ENCODE assay signal across 1 cellular context in the genomic region with DNA sequence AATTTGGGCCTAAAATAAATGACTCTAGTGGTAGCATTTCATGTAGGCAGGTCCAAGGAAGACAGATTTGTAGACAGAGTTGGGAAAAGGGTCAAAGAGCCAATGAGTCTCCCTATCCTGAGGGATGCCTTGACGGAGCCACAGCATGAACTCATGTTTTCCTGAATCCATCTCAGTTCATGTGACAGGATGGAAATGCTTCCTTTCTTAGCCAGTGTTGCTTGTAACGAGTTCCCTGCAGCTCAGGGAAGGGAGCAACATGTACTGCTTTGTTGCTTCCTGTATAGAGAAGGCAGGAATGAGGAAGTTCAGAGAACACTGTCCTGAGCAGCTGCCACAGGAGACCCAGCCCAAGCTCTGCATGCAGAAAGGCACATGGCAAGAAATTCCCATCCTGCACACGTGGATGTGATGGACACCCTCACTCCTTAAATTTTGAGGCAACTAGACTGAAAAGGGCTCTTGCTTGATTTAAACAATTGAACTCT.
A peak's percentile ranks its signal among the peaks of the same experiment; 100 is the strongest.
TF ChIP-seq lines count a peak whose summit lies in the region.

No MANE protein-coding gene starts in this region.

TF ChIP-seq in HepG2, 621 proteins besides CTCF, POLR2A, EP300 and RAD21 (continued from another document and continues in another):
- TF ChIP-seq, protein P1, sequence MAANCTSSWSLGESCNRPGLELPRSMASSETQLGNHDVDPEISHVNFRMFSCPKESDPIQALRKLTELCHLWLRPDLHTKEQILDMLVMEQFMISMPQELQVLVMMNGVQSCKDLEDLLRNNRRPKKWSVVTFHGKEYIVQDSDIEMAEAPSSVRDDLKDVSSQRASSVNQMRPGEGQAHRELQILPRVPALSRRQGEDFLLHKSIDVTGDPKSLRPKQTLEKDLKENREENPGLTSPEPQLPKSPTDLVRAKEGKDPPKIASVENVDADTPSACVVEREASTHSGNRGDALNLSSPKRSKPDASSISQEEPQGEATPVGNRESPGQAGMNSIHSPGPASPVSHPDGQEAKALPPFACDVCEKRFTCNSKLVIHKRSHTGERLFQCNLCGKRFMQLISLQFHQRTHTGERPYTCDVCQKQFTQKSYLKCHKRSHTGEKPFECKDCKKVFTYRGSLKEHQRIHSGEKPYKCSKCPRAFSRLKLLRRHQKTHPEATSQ (CRISPR knock-in tag; IDR thresholded peaks at IDR 0.05; ENCODE audit: borderline replicate concordance) = no peak
- TF ChIP-seq, protein P2, sequence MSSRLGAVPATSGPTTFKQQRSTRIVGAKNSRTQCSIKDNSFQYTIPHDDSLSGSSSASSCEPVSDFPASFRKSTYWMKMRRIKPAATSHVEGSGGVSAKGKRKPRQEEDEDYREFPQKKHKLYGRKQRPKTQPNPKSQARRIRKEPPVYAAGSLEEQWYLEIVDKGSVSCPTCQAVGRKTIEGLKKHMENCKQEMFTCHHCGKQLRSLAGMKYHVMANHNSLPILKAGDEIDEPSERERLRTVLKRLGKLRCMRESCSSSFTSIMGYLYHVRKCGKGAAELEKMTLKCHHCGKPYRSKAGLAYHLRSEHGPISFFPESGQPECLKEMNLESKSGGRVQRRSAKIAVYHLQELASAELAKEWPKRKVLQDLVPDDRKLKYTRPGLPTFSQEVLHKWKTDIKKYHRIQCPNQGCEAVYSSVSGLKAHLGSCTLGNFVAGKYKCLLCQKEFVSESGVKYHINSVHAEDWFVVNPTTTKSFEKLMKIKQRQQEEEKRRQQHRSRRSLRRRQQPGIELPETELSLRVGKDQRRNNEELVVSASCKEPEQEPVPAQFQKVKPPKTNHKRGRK (CRISPR knock-in tag; IDR thresholded peaks at IDR 0.05) = no peak
- no peak for TF ChIP-seq SOX13 (IDR thresholded peaks at IDR 0.05)
- no peak for TF ChIP-seq SOX13 (CRISPR knock-in tag; conservative IDR thresholded peaks at IDR 0.05 in 1 of 2, IDR thresholded peaks at IDR 0.05 in 1 of 2)
- no peak for TF ChIP-seq NR3C1 (CRISPR knock-in tag; IDR thresholded peaks at IDR 0.05)
- TF ChIP-seq SNAPC2 (CRISPR knock-in tag; IDR thresholded peaks at IDR 0.05) = no peak
- TF ChIP-seq, protein P3, sequence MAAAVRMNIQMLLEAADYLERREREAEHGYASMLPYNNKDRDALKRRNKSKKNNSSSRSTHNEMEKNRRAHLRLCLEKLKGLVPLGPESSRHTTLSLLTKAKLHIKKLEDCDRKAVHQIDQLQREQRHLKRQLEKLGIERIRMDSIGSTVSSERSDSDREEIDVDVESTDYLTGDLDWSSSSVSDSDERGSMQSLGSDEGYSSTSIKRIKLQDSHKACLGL (CRISPR knock-in tag; IDR thresholded peaks at IDR 0.05) = no peak
- TF ChIP-seq ZNF563 (CRISPR knock-in tag; IDR thresholded peaks at IDR 0.05) = no peak
- TF ChIP-seq, protein P4, sequence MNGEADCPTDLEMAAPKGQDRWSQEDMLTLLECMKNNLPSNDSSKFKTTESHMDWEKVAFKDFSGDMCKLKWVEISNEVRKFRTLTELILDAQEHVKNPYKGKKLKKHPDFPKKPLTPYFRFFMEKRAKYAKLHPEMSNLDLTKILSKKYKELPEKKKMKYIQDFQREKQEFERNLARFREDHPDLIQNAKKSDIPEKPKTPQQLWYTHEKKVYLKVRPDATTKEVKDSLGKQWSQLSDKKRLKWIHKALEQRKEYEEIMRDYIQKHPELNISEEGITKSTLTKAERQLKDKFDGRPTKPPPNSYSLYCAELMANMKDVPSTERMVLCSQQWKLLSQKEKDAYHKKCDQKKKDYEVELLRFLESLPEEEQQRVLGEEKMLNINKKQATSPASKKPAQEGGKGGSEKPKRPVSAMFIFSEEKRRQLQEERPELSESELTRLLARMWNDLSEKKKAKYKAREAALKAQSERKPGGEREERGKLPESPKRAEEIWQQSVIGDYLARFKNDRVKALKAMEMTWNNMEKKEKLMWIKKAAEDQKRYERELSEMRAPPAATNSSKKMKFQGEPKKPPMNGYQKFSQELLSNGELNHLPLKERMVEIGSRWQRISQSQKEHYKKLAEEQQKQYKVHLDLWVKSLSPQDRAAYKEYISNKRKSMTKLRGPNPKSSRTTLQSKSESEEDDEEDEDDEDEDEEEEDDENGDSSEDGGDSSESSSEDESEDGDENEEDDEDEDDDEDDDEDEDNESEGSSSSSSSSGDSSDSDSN (CRISPR knock-in tag; IDR thresholded peaks at IDR 0.05) = no peak
- TF ChIP-seq, protein P5, sequence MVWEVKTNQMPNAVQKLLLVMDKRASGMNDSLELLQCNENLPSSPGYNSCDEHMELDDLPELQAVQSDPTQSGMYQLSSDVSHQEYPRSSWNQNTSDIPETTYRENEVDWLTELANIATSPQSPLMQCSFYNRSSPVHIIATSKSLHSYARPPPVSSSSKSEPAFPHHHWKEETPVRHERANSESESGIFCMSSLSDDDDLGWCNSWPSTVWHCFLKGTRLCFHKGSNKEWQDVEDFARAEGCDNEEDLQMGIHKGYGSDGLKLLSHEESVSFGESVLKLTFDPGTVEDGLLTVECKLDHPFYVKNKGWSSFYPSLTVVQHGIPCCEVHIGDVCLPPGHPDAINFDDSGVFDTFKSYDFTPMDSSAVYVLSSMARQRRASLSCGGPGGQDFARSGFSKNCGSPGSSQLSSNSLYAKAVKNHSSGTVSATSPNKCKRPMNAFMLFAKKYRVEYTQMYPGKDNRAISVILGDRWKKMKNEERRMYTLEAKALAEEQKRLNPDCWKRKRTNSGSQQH (CRISPR knock-in tag; IDR thresholded peaks at IDR 0.05; ENCODE audit: low read depth) = peak; percentile 65; the same call in 1 of the 2 replicates
- TF ChIP-seq ZNF44 (CRISPR knock-in tag; IDR thresholded peaks at IDR 0.05) = no peak
- TF ChIP-seq MXD4 (CRISPR knock-in tag; IDR thresholded peaks at IDR 0.05) = no peak
- no peak for TF ChIP-seq HOXA3 (CRISPR knock-in tag; IDR thresholded peaks at IDR 0.05)
- peak; percentile 44; the same call in 1 of the 2 replicates for TF ChIP-seq MIXL1 (CRISPR knock-in tag; IDR thresholded peaks at IDR 0.05)
- TF ChIP-seq SAP130 (CRISPR knock-in tag; IDR thresholded peaks at IDR 0.05; ENCODE audit: low read depth) = peak; percentile 73
- peak; percentile 45; the same call in 1 of the 2 replicates for TF ChIP-seq KMT2A (CRISPR knock-in tag; IDR thresholded peaks at IDR 0.05)
- TF ChIP-seq ZNF207 (IDR thresholded peaks at IDR 0.05; ENCODE audit: borderline replicate concordance) = no peak
- TF ChIP-seq, protein P6, sequence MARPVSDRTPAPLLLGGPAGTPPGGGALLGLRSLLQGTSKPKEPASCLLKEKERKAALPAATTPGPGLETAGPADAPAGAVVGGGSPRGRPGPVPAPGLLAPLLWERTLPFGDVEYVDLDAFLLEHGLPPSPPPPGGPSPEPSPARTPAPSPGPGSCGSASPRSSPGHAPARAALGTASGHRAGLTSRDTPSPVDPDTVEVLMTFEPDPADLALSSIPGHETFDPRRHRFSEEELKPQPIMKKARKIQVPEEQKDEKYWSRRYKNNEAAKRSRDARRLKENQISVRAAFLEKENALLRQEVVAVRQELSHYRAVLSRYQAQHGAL (CRISPR knock-in tag; IDR thresholded peaks at IDR 0.05; ENCODE audit: not compliant biosample characterization) = no peak
- TF ChIP-seq, protein P7, sequence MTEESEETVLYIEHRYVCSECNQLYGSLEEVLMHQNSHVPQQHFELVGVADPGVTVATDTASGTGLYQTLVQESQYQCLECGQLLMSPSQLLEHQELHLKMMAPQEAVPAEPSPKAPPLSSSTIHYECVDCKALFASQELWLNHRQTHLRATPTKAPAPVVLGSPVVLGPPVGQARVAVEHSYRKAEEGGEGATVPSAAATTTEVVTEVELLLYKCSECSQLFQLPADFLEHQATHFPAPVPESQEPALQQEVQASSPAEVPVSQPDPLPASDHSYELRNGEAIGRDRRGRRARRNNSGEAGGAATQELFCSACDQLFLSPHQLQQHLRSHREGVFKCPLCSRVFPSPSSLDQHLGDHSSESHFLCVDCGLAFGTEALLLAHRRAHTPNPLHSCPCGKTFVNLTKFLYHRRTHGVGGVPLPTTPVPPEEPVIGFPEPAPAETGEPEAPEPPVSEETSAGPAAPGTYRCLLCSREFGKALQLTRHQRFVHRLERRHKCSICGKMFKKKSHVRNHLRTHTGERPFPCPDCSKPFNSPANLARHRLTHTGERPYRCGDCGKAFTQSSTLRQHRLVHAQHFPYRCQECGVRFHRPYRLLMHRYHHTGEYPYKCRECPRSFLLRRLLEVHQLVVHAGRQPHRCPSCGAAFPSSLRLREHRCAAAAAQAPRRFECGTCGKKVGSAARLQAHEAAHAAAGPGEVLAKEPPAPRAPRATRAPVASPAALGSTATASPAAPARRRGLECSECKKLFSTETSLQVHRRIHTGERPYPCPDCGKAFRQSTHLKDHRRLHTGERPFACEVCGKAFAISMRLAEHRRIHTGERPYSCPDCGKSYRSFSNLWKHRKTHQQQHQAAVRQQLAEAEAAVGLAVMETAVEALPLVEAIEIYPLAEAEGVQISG (CRISPR knock-in tag; IDR thresholded peaks at IDR 0.05) = no peak
- TF ChIP-seq, protein P8, sequence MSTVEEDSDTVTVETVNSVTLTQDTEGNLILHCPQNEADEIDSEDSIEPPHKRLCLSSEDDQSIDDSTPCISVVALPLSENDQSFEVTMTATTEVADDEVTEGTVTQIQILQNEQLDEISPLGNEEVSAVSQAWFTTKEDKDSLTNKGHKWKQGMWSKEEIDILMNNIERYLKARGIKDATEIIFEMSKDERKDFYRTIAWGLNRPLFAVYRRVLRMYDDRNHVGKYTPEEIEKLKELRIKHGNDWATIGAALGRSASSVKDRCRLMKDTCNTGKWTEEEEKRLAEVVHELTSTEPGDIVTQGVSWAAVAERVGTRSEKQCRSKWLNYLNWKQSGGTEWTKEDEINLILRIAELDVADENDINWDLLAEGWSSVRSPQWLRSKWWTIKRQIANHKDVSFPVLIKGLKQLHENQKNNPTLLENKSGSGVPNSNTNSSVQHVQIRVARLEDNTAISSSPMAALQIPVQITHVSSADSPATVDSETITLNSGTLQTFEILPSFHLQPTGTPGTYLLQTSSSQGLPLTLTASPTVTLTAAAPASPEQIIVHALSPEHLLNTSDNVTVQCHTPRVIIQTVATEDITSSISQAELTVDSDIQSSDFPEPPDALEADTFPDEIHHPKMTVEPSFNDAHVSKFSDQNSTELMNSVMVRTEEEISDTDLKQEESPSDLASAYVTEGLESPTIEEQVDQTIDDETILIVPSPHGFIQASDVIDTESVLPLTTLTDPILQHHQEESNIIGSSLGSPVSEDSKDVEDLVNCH (CRISPR knock-in tag; IDR thresholded peaks at IDR 0.05) = no peak
- no peak for TF ChIP-seq GTF2F1 (IDR thresholded peaks at IDR 0.05; ENCODE audit: low read length)
- no peak for TF ChIP-seq PAX8 (CRISPR knock-in tag; IDR thresholded peaks at IDR 0.05; ENCODE audit: borderline replicate concordance)
- no peak for TF ChIP-seq NCOA5 (CRISPR knock-in tag; IDR thresholded peaks at IDR 0.05)
- TF ChIP-seq YEATS2 (CRISPR knock-in tag; IDR thresholded peaks at IDR 0.05; ENCODE audit: borderline replicate concordance) = no peak; the same call in 1 of the 2 replicates
- TF ChIP-seq NFKBIZ (CRISPR knock-in tag; IDR thresholded peaks at IDR 0.05) = 0 out of 2 replicates have a peak, but pooled peaks have one; percentile 52
- TF ChIP-seq ZBTB7B (CRISPR knock-in tag; IDR thresholded peaks at IDR 0.05) = no peak
- TF ChIP-seq, protein P9, sequence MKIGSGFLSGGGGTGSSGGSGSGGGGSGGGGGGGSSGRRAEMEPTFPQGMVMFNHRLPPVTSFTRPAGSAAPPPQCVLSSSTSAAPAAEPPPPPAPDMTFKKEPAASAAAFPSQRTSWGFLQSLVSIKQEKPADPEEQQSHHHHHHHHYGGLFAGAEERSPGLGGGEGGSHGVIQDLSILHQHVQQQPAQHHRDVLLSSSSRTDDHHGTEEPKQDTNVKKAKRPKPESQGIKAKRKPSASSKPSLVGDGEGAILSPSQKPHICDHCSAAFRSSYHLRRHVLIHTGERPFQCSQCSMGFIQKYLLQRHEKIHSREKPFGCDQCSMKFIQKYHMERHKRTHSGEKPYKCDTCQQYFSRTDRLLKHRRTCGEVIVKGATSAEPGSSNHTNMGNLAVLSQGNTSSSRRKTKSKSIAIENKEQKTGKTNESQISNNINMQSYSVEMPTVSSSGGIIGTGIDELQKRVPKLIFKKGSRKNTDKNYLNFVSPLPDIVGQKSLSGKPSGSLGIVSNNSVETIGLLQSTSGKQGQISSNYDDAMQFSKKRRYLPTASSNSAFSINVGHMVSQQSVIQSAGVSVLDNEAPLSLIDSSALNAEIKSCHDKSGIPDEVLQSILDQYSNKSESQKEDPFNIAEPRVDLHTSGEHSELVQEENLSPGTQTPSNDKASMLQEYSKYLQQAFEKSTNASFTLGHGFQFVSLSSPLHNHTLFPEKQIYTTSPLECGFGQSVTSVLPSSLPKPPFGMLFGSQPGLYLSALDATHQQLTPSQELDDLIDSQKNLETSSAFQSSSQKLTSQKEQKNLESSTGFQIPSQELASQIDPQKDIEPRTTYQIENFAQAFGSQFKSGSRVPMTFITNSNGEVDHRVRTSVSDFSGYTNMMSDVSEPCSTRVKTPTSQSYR (CRISPR knock-in tag; IDR thresholded peaks at IDR 0.05; ENCODE audit: borderline replicate concordance) = no peak
- TF ChIP-seq AGO1 (IDR thresholded peaks at IDR 0.05; ENCODE audit: low read depth, low read length, poor library complexity, severe bottlenecking) = no peak
- TF ChIP-seq ZNF644 (CRISPR knock-in tag; IDR thresholded peaks at IDR 0.05; ENCODE audit: low read depth) = 0 out of 2 replicates have a peak, but pooled peaks have one; percentile 22
- 0 out of 2 replicates have a peak, but pooled peaks have one; percentile 38 for TF ChIP-seq ZFY (CRISPR knock-in tag; IDR thresholded peaks at IDR 0.05)
- no peak for TF ChIP-seq SMARCE1 (IDR thresholded peaks at IDR 0.05; ENCODE audit: borderline replicate concordance)
- TF ChIP-seq, protein P10, sequence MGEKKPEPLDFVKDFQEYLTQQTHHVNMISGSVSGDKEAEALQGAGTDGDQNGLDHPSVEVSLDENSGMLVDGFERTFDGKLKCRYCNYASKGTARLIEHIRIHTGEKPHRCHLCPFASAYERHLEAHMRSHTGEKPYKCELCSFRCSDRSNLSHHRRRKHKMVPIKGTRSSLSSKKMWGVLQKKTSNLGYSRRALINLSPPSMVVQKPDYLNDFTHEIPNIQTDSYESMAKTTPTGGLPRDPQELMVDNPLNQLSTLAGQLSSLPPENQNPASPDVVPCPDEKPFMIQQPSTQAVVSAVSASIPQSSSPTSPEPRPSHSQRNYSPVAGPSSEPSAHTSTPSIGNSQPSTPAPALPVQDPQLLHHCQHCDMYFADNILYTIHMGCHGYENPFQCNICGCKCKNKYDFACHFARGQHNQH (CRISPR knock-in tag; IDR thresholded peaks at IDR 0.05) = peak; percentile 48; the same call in 1 of the 2 replicates
- no peak for TF ChIP-seq NONO (IDR thresholded peaks at IDR 0.05)
- TF ChIP-seq NONO (CRISPR knock-in tag; conservative IDR thresholded peaks at IDR 0.05) = no peak
- TF ChIP-seq ONECUT2 (CRISPR knock-in tag; IDR thresholded peaks at IDR 0.05) = no peak
- no peak for TF ChIP-seq MEIS1 (CRISPR knock-in tag; IDR thresholded peaks at IDR 0.05; ENCODE audit: borderline replicate concordance)
- no peak for TF ChIP-seq ZNF83 (CRISPR knock-in tag; IDR thresholded peaks at IDR 0.05; ENCODE audit: borderline replicate concordance)
- TF ChIP-seq ZNF232 (CRISPR knock-in tag; IDR thresholded peaks at IDR 0.05; ENCODE audit: borderline replicate concordance) = no peak
